ENCODE assay signal across 23 cellular contexts in genomic region chr3:33006081-33006480, GRCh38. TPM values are rescaled to one million over a fixed set of nuclear protein-coding genes. Genes with fewer than 3 reads are reported as not detected.
DNase-seq lines count a peak whose midpoint lies in the region; ATAC-seq and TF ChIP-seq lines count a peak whose summit lies in the region.
"Had no signal": no experiment of that assay in that cellular context is flagged by ENCODE, and none has a peak within 500 bp of the region (broad histone marks: within the 10 kb centered on the region; RNA-seq: fewer than 3 reads in every experiment).

No MANE protein-coding gene starts in this region.

- TF ChIP-seq CTCF in GM23338 (conservative IDR thresholded peaks at IDR 0.05; ENCODE audit: low read depth in 2 of 2) (peak; percentile 70 to 86), foreskin keratinocyte (conservative IDR thresholded peaks at IDR 0.05) (peak; percentile 21), nephron progenitor cell (IDR thresholded peaks at IDR 0.05) (no peak), upper lobe of right lung (IDR thresholded peaks at IDR 0.05) (no peak)

- POLR2A ChIA-PET in CD4-positive, alpha-beta memory T cell (lab: Charles Lee; ENCODE audit: partially characterized antibody) = interaction anchor here (1.0 to 5.7 kb wide), 5 partner anchors 14 to 56 kb away, joined by 3 to 47 read pairs (median 5); partner anchors contain the start of gene CCR4
- POLR2A ChIA-PET in activated CD4-positive, alpha-beta memory T cell treated with anti-CD3 and anti-CD28 coated beads for 36 hours (lab: Charles Lee) = interaction anchor here (1.0 to 4.5 kb wide), 6 partner anchors 13 to 48 kb away, joined by 3 to 26 read pairs (median 8); no protein-coding TSS in a partner anchor

- no peaks in the 10 kb centered on the region for H4K20me1 ChIP-seq in GM23338 (replicated peaks; ENCODE audit: insufficient read depth)

- peak overlapping the region; percentile 0 for H3K27ac ChIP-seq in CD4-positive, alpha-beta memory T cell (ENCODE audit: low read depth, low read length)
- H3K27ac ChIP-seq in GM23338 (ENCODE audit: low read depth) (no peak overlapping the region), foreskin keratinocyte (no peak overlapping the region), upper lobe of right lung (no peak overlapping the region)
- H3K27ac ChIP-seq: body of pancreas, esophagus squamous epithelium, KMS-11 had no signal

- H3K27me3 Mint-ChIP-seq in CD4-positive, alpha-beta memory T cell = no peaks in the 10 kb centered on the region
- H3K27me3 Mint-ChIP-seq in GM23338 (ENCODE audit: insufficient read depth, low read depth, poor library complexity) = peaks cover 4% of the 10 kb centered on the region
- no peaks in the 10 kb centered on the region for H3K27me3 Mint-ChIP-seq in activated CD4-positive, alpha-beta memory T cell treated with anti-CD3 and anti-CD28 coated beads for 36 hours
- H3K27me3 Mint-ChIP-seq in nephron progenitor cell (ENCODE audit: low read depth, poor library complexity) = no peaks in the 10 kb centered on the region
- H3K27me3 Mint-ChIP-seq: activated naive CD4-positive, alpha-beta T cell treated with anti-CD3 and anti-CD28 coated beads, Interleukin-2, amount 50 U/mL, for 24 hours; B cell; dendritic cell treated with granulocyte-macrophage colony-stimulating factor and Interleukin-4, amounts not matched to agents 40 ng/mL and 50 ng/mL, for 4 days; natural killer cell treated with Interleukin-12 subunit alpha and Interleukin-12 subunit beta and Interleukin-15 and Interleukin-18, amount 100 ng/mL, for 72 hours; progenitor cell of endocrine pancreas had no signal

- no peak overlapping the region for H3K4me3 ChIP-seq in CD4-positive, alpha-beta memory T cell (ENCODE audit: low read length in 2 of 2)
- H3K4me3 ChIP-seq in GM23338 (no peak overlapping the region), upper lobe of right lung (no peak overlapping the region)
- H3K4me3 ChIP-seq: body of pancreas, esophagus squamous epithelium had no signal

- H3K4me1 Mint-ChIP-seq in CD4-positive, alpha-beta memory T cell = peaks cover 41 to 81% (median 66%) of the 10 kb centered on the region in 4 donors
- H3K4me1 Mint-ChIP-seq in GM23338 (peaks cover 15% of the 10 kb centered on the region), nephron progenitor cell (peaks cover 6% of the 10 kb centered on the region)
- peaks cover 72% of the 10 kb centered on the region for H3K4me1 Mint-ChIP-seq in activated CD4-positive, alpha-beta memory T cell treated with anti-CD3 and anti-CD28 coated beads for 36 hours (ENCODE audit: low read depth)

- H3K4me2 ChIP-seq in GM23338 = no peak overlapping the region
- H3K4me2 ChIP-seq: KMS-11, SK-N-SH had no signal

- peaks cover 6% of the 10 kb centered on the region for H3K36me3 ChIP-seq in CD4-positive, alpha-beta memory T cell (ENCODE audit: insufficient read depth, low read length)
- H3K36me3 ChIP-seq in GM23338 (ENCODE audit: insufficient read depth) (peaks cover 3% of the 10 kb centered on the region), upper lobe of right lung (peaks cover 35% of the 10 kb centered on the region)

- peaks cover 20 to 23% of the 10 kb centered on the region in 2 donors for H3K36me3 Mint-ChIP-seq in CD4-positive, alpha-beta memory T cell
- peaks cover 18% of the 10 kb centered on the region for H3K36me3 Mint-ChIP-seq in GM23338 (ENCODE audit: low read depth)
- H3K36me3 Mint-ChIP-seq in activated CD4-positive, alpha-beta memory T cell treated with anti-CD3 and anti-CD28 coated beads for 36 hours = peaks cover 42% of the 10 kb centered on the region
- peaks cover 32% of the 10 kb centered on the region for H3K36me3 Mint-ChIP-seq in nephron progenitor cell (ENCODE audit: low read depth)

- peak overlapping the region in 7 of 8 donors; percentile 20 to 62 (median 40) for H3K4me3 Mint-ChIP-seq in CD4-positive, alpha-beta memory T cell
- H3K4me3 Mint-ChIP-seq in GM23338 = no peak overlapping the region
- no peak overlapping the region for H3K4me3 Mint-ChIP-seq in activated CD4-positive, alpha-beta memory T cell treated with anti-CD3 and anti-CD28 coated beads for 36 hours
- no peak overlapping the region for H3K4me3 Mint-ChIP-seq in nephron progenitor cell
- H3K4me3 Mint-ChIP-seq: activated naive CD4-positive, alpha-beta T cell treated with anti-CD3 and anti-CD28 coated beads, Interleukin-2, amount 50 U/mL, for 24 hours; B cell; dendritic cell treated with granulocyte-macrophage colony-stimulating factor and Interleukin-4, amounts not matched to agents 40 ng/mL and 50 ng/mL, for 4 days; natural killer cell treated with Interleukin-12 subunit alpha and Interleukin-12 subunit beta and Interleukin-15 and Interleukin-18, amount 100 ng/mL, for 72 hours had no signal

- no peaks in the 10 kb centered on the region for H3F3A ChIP-seq in GM23338 (replicated peaks; ENCODE audit: low read depth)

- intact Hi-C loops in CD4-positive, alpha-beta memory T cell (cut with micrococcal nuclease) = loop anchor here (1.0 to 5.0 kb wide), 4 partner anchors 41 to 69 kb away; partner anchors contain the start of gene CCR4
- intact Hi-C loops in activated CD4-positive, alpha-beta memory T cell treated with anti-CD3 and anti-CD28 coated beads for 36 hours (cut with micrococcal nuclease) = loop anchor here (1.0 kb wide), 3 partner anchors 10 to 53 kb away; no protein-coding TSS in a partner anchor
- intact Hi-C loops in upper lobe of right lung (cut with DNase I) = no loop called here

- H3K9me3 Mint-ChIP-seq in CD4-positive, alpha-beta memory T cell = peaks cover 0 to 3% (median 0%) of the 10 kb centered on the region in 8 donors
- H3K9me3 Mint-ChIP-seq in GM23338 = no peaks in the 10 kb centered on the region; the same call in 2 of the 3 replicates
- peaks cover 4% of the 10 kb centered on the region for H3K9me3 Mint-ChIP-seq in activated CD4-positive, alpha-beta memory T cell treated with anti-CD3 and anti-CD28 coated beads for 36 hours
- no peaks in the 10 kb centered on the region for H3K9me3 Mint-ChIP-seq in nephron progenitor cell
- H3K9me3 Mint-ChIP-seq: activated naive CD4-positive, alpha-beta T cell treated with anti-CD3 and anti-CD28 coated beads, Interleukin-2, amount 50 U/mL, for 24 hours; dendritic cell treated with granulocyte-macrophage colony-stimulating factor and Interleukin-4, amounts not matched to agents 40 ng/mL and 50 ng/mL, for 4 days; natural killer cell treated with Interleukin-12 subunit alpha and Interleukin-12 subunit beta and Interleukin-15 and Interleukin-18, amount 100 ng/mL, for 72 hours had no signal

- H3K27me3 ChIP-seq in CD4-positive, alpha-beta memory T cell (ENCODE audit: insufficient read depth, low read length) = no peaks in the 10 kb centered on the region
- H3K27me3 ChIP-seq in GM23338 (ENCODE audit: insufficient read depth) (no peaks in the 10 kb centered on the region), foreskin keratinocyte (no peaks in the 10 kb centered on the region), upper lobe of right lung (no peaks in the 10 kb centered on the region)
- H3K27me3 ChIP-seq: body of pancreas, esophagus squamous epithelium had no signal

- peaks cover 78% of the 10 kb centered on the region for H3K4me1 ChIP-seq in CD4-positive, alpha-beta memory T cell (ENCODE audit: insufficient read depth, low read length)
- peaks cover 14% of the 10 kb centered on the region; the same call in 1 of the 2 replicates for H3K4me1 ChIP-seq in GM23338 (ENCODE audit: insufficient read depth)
- H3K4me1 ChIP-seq in foreskin keratinocyte = no peaks in the 10 kb centered on the region
- no peaks in the 10 kb centered on the region for H3K4me1 ChIP-seq in upper lobe of right lung
- H3K4me1 ChIP-seq: body of pancreas had no signal

- peak; percentile 96 for ATAC-seq in GM23338
- ATAC-seq in foreskin keratinocyte = no peak
- ATAC-seq in upper lobe of right lung = no peak
- ATAC-seq: body of pancreas, Panc1 had no signal

- peak; percentile 27 to 61 (median 51) for DNase-seq in CD4-positive, alpha-beta memory T cell
- DNase-seq in GM23338 (ENCODE audit: low spot score) (peak; percentile 67), foreskin keratinocyte (no peak), globus pallidus (ENCODE audit: low spot score) (no peak), nephron progenitor cell (no peak), upper lobe of right lung (no peak)
- DNase-seq in activated CD4-positive, alpha-beta memory T cell treated with anti-CD3 and anti-CD28 coated beads for 36 hours = peak; percentile 66
- DNase-seq: body of pancreas, esophagus squamous epithelium, head of caudate nucleus, islet precursor cell, NCI-H1092 treated with DMSO at 0.1 percent for 48 hours, NCI-H2107, SK-N-SH, small intestine had no signal

- H2AFZ ChIP-seq in GM23338 = no peak overlapping the region

- CTCF ChIA-PET in CD4-positive, alpha-beta memory T cell (lab: Charles Lee; ENCODE audit: partially characterized antibody) = interaction anchor here (0.7 to 2.7 kb wide), 10 partner anchors 13 to 68 kb away, joined by 3 to 17 read pairs (median 5); no protein-coding TSS in a partner anchor
- CTCF ChIA-PET in activated CD4-positive, alpha-beta memory T cell treated with anti-CD3 and anti-CD28 coated beads for 36 hours (lab: Charles Lee) = interaction anchor here (0.9 to 3.7 kb wide), 5 partner anchors 12 to 68 kb away, joined by 3 to 16 read pairs (median 3); no protein-coding TSS in a partner anchor

- H3K79me2 ChIP-seq in GM23338 (replicated peaks; ENCODE audit: insufficient read depth) = no peaks in the 10 kb centered on the region

- 0 out of 2 replicates have a peak, but pooled peaks cover 6% of the 10 kb centered on the region for H3K9me2 ChIP-seq in GM23338 (ENCODE audit: insufficient read depth)
- H3K9me2 ChIP-seq: SK-N-SH had no signal

- no peaks in the 10 kb centered on the region for H3K9me3 ChIP-seq in CD4-positive, alpha-beta memory T cell (ENCODE audit: control insufficient read depth in 1 of 2, low read length in 2 of 2)
- no peaks in the 10 kb centered on the region for H3K9me3 ChIP-seq in upper lobe of right lung
- H3K9me3 ChIP-seq: body of pancreas, esophagus squamous epithelium, SK-N-SH had no signal

- H3K27ac Mint-ChIP-seq in CD4-positive, alpha-beta memory T cell = peak overlapping the region; percentile 73 to 94 (median 86)
- H3K27ac Mint-ChIP-seq in GM23338 (no peak overlapping the region), nephron progenitor cell (no peak overlapping the region)
- H3K27ac Mint-ChIP-seq in activated CD4-positive, alpha-beta memory T cell treated with anti-CD3 and anti-CD28 coated beads for 36 hours = peak overlapping the region; percentile 86
- H3K27ac Mint-ChIP-seq: B cell; dendritic cell treated with granulocyte-macrophage colony-stimulating factor and Interleukin-4, amounts not matched to agents 40 ng/mL and 50 ng/mL, for 4 days; natural killer cell treated with Interleukin-12 subunit alpha and Interleukin-12 subunit beta and Interleukin-15 and Interleukin-18, amount 100 ng/mL, for 72 hours; progenitor cell of endocrine pancreas had no signal

RNA-seq across cellular contexts. Expression of gene CCR4, which starts 54.6 kb away (rescaled TPM):
- 100 to 1,000 TPM in 1 of 2 experiments, 10 to 100 TPM in 1; 99.6 to 101 TPM for total RNA-seq in CD4-positive, alpha-beta memory T cell
- 10 to 100 TPM in 1 of 2 donors, 1 to 10 TPM in 1; 9.9 to 34.7 TPM for polyA plus RNA-seq in CD4-positive, alpha-beta memory T cell
- 0.35 and 0.39 TPM in 2 replicates for total RNA-seq in GM23338 (2014; rRNA removed; shearing (Covaris generic))
- 0.10 TPM in 1 of 2 replicates, not detected in the other for polyA plus RNA-seq in GM23338 (2016; fragmentation: Nextera tagmentation; extraction: Ambion mirVana)
- total RNA-seq in activated CD4-positive, alpha-beta memory T cell treated with anti-CD3 and anti-CD28 coated beads for 36 hours = 100 to 1,000 TPM; 137 TPM
- not detected in 2 replicates for total RNA-seq in foreskin keratinocyte
- polyA plus RNA-seq in foreskin keratinocyte = not detected in 2 replicates
- 1.2 TPM for total RNA-seq in upper lobe of right lung
- total RNA-seq: body of pancreas, lung microvascular endothelial cell, progenitor cell of endocrine pancreas had no signal
- polyA plus RNA-seq: SK-N-SH had no signal

Comparison
In these comparisons a context has a peak if more than half of its experiments do, and no peak if none do; other contexts are left out.
1. DNase-seq: peak in CD4-positive, alpha-beta memory T cell (5 of 5), GM23338 (single experiment) and activated CD4-positive, alpha-beta memory T cell treated with anti-CD3 and anti-CD28 coated beads for 36 hours (single experiment); none in foreskin keratinocyte (0 of 2), globus pallidus (single experiment), nephron progenitor cell (single experiment) and upper lobe of right lung (single experiment).
2. H3K27ac Mint-ChIP-seq: peak in CD4-positive, alpha-beta memory T cell (7 of 7) and activated CD4-positive, alpha-beta memory T cell treated with anti-CD3 and anti-CD28 coated beads for 36 hours (single experiment); none in GM23338 (single experiment) and nephron progenitor cell (single experiment).
3. H3K4me3 Mint-ChIP-seq: peak in CD4-positive, alpha-beta memory T cell (7 of 8); none in GM23338 (single experiment), activated CD4-positive, alpha-beta memory T cell treated with anti-CD3 and anti-CD28 coated beads for 36 hours (single experiment) and nephron progenitor cell (single experiment).
4. CTCF ChIP-seq: peak in GM23338 (2 of 2) and foreskin keratinocyte (single experiment); none in nephron progenitor cell (single experiment) and upper lobe of right lung (single experiment).
5. RNA of gene CCR4, which starts 54.6 kb away (total RNA-seq): 137 TPM in activated CD4-positive, alpha-beta memory T cell treated with anti-CD3 and anti-CD28 coated beads for 36 hours and 99.6 to 101 TPM in CD4-positive, alpha-beta memory T cell; 1.2 TPM in upper lobe of right lung (single experiment), 0.35 to 0.39 TPM in GM23338 and not detected in foreskin keratinocyte; every median in the first group is over 10 times any median in the second.